ENCODE assay signal across 1 cellular context in genomic region chr11:76769071-76769560, GRCh38.
TF ChIP-seq lines count a peak whose summit lies in the region.

No MANE protein-coding gene starts in this region.

TF ChIP-seq in HepG2, 621 proteins besides CTCF, POLR2A, EP300 and RAD21 (continued from another document):
- TF ChIP-seq ZBTB2 (CRISPR knock-in tag; IDR thresholded peaks at IDR 0.05; ENCODE audit: low read depth): no peak
- TF ChIP-seq BCL6 (CRISPR knock-in tag; IDR thresholded peaks at IDR 0.05): peak; percentile 71
- TF ChIP-seq ZNF770 (CRISPR knock-in tag; IDR thresholded peaks at IDR 0.05): 0 out of 2 replicates have a peak, but pooled peaks have one; percentile 22
- TF ChIP-seq, protein P1, sequence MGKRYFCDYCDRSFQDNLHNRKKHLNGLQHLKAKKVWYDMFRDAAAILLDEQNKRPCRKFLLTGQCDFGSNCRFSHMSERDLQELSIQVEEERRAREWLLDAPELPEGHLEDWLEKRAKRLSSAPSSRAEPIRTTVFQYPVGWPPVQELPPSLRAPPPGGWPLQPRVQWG (CRISPR knock-in tag; IDR thresholded peaks at IDR 0.05; ENCODE audit: borderline replicate concordance, low read depth): no peak
- no peak for TF ChIP-seq IRF1 (CRISPR knock-in tag; IDR thresholded peaks at IDR 0.05; ENCODE audit: low read depth)
- TF ChIP-seq POGZ (CRISPR knock-in tag; IDR thresholded peaks at IDR 0.05): 0 out of 2 replicates have a peak, but pooled peaks have one; percentile 4
- TF ChIP-seq, protein P2, sequence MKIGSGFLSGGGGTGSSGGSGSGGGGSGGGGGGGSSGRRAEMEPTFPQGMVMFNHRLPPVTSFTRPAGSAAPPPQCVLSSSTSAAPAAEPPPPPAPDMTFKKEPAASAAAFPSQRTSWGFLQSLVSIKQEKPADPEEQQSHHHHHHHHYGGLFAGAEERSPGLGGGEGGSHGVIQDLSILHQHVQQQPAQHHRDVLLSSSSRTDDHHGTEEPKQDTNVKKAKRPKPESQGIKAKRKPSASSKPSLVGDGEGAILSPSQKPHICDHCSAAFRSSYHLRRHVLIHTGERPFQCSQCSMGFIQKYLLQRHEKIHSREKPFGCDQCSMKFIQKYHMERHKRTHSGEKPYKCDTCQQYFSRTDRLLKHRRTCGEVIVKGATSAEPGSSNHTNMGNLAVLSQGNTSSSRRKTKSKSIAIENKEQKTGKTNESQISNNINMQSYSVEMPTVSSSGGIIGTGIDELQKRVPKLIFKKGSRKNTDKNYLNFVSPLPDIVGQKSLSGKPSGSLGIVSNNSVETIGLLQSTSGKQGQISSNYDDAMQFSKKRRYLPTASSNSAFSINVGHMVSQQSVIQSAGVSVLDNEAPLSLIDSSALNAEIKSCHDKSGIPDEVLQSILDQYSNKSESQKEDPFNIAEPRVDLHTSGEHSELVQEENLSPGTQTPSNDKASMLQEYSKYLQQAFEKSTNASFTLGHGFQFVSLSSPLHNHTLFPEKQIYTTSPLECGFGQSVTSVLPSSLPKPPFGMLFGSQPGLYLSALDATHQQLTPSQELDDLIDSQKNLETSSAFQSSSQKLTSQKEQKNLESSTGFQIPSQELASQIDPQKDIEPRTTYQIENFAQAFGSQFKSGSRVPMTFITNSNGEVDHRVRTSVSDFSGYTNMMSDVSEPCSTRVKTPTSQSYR (CRISPR knock-in tag; IDR thresholded peaks at IDR 0.05; ENCODE audit: borderline replicate concordance): no peak
- peak; percentile 10; the same call in 1 of the 2 replicates for TF ChIP-seq SAP130 (CRISPR knock-in tag; IDR thresholded peaks at IDR 0.05; ENCODE audit: low read depth)
